ENCODE assay signal across 2 cellular contexts in the genomic region with DNA sequence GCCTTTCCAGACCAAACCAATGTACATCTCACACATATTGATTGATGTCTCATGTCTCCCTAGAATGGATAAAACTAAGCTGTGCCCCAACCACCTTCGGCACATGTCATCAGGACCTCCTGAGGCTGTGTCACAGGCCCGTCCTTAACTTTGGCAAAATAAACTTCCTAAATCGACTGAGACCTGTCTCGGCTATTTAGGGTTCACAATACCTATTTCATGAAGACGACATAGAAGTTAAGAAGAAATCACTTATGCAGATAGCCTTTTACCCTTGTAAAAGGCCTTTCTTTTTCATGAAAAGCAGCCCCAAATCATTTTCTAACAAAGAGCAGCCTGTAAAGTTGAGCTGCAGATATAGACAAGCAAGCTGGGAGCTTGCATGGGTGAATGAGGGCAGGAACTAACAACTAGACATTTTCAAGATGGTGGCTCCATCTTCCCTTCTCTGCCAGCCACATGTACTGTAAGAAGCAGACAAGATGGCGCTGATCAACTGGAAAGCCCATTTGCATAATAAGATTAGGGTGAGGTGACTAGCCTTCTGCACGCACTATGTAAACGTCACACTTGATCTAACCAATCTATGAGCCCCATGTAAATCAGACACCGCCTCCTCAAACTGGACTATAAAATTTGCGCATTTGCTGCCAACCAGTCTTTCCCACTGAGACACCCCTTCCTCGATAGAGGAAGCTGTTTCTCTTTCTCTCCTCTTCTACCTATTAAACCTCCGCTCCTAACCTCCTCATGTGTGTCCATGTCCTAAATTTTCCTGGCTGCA.
TF ChIP-seq lines count a peak whose summit lies in the region.

No MANE protein-coding gene starts in this region.

TF ChIP-seq in HepG2, 621 proteins besides CTCF, POLR2A, EP300 and RAD21 (continued from another document):
- TF ChIP-seq, protein P1, sequence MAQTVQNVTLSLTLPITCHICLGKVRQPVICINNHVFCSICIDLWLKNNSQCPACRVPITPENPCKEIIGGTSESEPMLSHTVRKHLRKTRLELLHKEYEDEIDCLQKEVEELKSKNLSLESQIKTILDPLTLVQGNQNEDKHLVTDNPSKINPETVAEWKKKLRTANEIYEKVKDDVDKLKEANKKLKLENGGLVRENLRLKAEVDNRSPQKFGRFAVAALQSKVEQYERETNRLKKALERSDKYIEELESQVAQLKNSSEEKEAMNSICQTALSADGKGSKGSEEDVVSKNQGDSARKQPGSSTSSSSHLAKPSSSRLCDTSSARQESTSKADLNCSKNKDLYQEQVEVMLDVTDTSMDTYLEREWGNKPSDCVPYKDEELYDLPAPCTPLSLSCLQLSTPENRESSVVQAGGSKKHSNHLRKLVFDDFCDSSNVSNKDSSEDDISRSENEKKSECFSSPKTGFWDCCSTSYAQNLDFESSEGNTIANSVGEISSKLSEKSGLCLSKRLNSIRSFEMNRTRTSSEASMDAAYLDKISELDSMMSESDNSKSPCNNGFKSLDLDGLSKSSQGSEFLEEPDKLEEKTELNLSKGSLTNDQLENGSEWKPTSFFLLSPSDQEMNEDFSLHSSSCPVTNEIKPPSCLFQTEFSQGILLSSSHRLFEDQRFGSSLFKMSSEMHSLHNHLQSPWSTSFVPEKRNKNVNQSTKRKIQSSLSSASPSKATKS (CRISPR knock-in tag; IDR thresholded peaks at IDR 0.05): no peak
- TF ChIP-seq ZNF644 (CRISPR knock-in tag; IDR thresholded peaks at IDR 0.05; ENCODE audit: low read depth) (0 out of 2 replicates have a peak, but pooled peaks have one; percentile 13), KAT8 (CRISPR knock-in tag; IDR thresholded peaks at IDR 0.05) (no peak)

TF ChIP-seq in GM12891, 5 proteins besides CTCF, POLR2A, EP300 and RAD21 (continued from another document):
- TF ChIP-seq SPI1 (IDR thresholded peaks at IDR 0.05; ENCODE audit: low read depth, low read length): no peak
- TF ChIP-seq POU2F2 (IDR thresholded peaks at IDR 0.05; ENCODE audit: low read depth, low read length): no peak
- TF ChIP-seq TAF1 (IDR thresholded peaks at IDR 0.05; ENCODE audit: low read depth, low read length): no peak
- no peak for TF ChIP-seq POLR2AphosphoS5 (IDR thresholded peaks at IDR 0.05; ENCODE audit: low read depth, low read length)
